Comparison of ENCODE assay signal across 28 cellular contexts in genomic region chr10:116785282-116785681, GRCh38.
"Had no signal": no experiment of that assay in that cellular context is flagged by ENCODE, and none has a peak within 500 bp of the region (broad histone marks: within the 10 kb centered on the region; RNA-seq: fewer than 3 reads in every experiment).

No MANE protein-coding gene starts in this region.

- H3K27me3 ChIP-seq: hepatocyte, right atrium auricular region, testis, thyroid gland had no signal

- H3K36me3 ChIP-seq: heart right ventricle, left lung, neutrophil, right atrium auricular region, right lobe of liver, stomach, thyroid gland, upper lobe of right lung had no signal

- H3K4me1 ChIP-seq: testis, upper lobe of right lung had no signal

- H3K36me3 Mint-ChIP-seq: mesothelial cell of epicardium, naive B cell, natural killer cell had no signal

- H3K4me3 ChIP-seq: heart right ventricle, hepatocyte, left lung, lung, right atrium auricular region, right lobe of liver, smooth muscle cell, stomach, testis, thyroid gland, upper lobe of right lung had no signal

- H3K4me3 Mint-ChIP-seq: mesothelial cell of epicardium; naive B cell; natural killer cell; nephron progenitor cell; stimulated activated naive B cell treated with anti-CD40 and anti-IgM and Interleukin-4, amounts not matched to agents 10 μg/mL and 1 μg/mL and 100 μg/mL, for 72 hours had no signal

- H3K9me3 ChIP-seq: heart right ventricle, left lung, neutrophil, right atrium auricular region, right lobe of liver, stomach, testis, thyroid gland, upper lobe of right lung had no signal

- H3K27ac ChIP-seq: heart right ventricle, hepatocyte, left lung, neutrophil, right atrium auricular region, right lobe of liver, stomach, testis, thyroid gland, upper lobe of right lung had no signal

- H3K9me3 Mint-ChIP-seq: mesothelial cell of epicardium, natural killer cell, nephron progenitor cell had no signal

- ATAC-seq: heart right ventricle; left colon; left lung; natural killer cell; right lobe of liver; stimulated activated naive B cell treated with anti-CD40 and anti-IgM and Interleukin-4, amounts not matched to agents 10 μg/mL and 1 μg/mL and 100 μg/mL, for 72 hours; stimulated activated naive CD8-positive, alpha-beta T cell treated with anti-CD3 and anti-CD28 coated beads, Interleukin-15, Interleukin-2, amounts not matched to agents 100 U/mL and 50 U/mL, for 24 hours; upper lobe of right lung had no signal

- DNase-seq: heart right ventricle; kidney; left colon; left lung; mesendoderm; naive B cell; natural killer cell; nephron progenitor cell; occipital lobe; right lobe of liver; stimulated activated CD4-positive, alpha-beta T cell treated with anti-CD3 and anti-CD28 coated beads, Interleukin-12 subunit alpha, Interleukin-12 subunit beta, amount 100 ng/mL, for 4 hours; stimulated activated CD4-positive, alpha-beta T cell treated with anti-CD3 and anti-CD28 coated beads, Interleukin-15, amount 100 ng/mL, for 24 hours; stimulated activated CD4-positive, alpha-beta T cell treated with anti-CD3 and anti-CD28 coated beads, Interleukin-2, amount 100 ng/mL, for 24 hours; stimulated activated CD4-positive, alpha-beta T cell treated with anti-CD3 and anti-CD28 coated beads, Interleukin-4, amount 100 ng/mL, for 1 hour; stimulated activated naive B cell treated with anti-CD40 and anti-IgM and Interleukin-4, amounts not matched to agents 10 μg/mL and 1 μg/mL and 100 μg/mL, for 72 hours; stimulated activated naive CD8-positive, alpha-beta T cell treated with anti-CD3 and anti-CD28 coated beads, Interleukin-15, Interleukin-2, amounts not matched to agents 100 U/mL and 50 U/mL, for 24 hours; stomach; testis; thyroid gland; trophoblast cell; upper lobe of right lung had no signal

- H3K4me2 ChIP-seq: hepatocyte, smooth muscle cell had no signal

- H3K27ac Mint-ChIP-seq: mesothelial cell of epicardium; naive B cell; natural killer cell; nephron progenitor cell; progenitor cell of endocrine pancreas; stimulated activated naive B cell treated with anti-CD40 and anti-IgM and Interleukin-4, amounts not matched to agents 10 μg/mL and 1 μg/mL and 100 μg/mL, for 72 hours had no signal

- H2AFZ ChIP-seq: hepatocyte had no signal
